In genomic region chr2:61536723-61537581, GRCh38 we compare ENCODE assay signal across 8 cellular contexts. TPM values are rescaled to one million over a fixed set of nuclear protein-coding genes. Genes with fewer than 3 reads are reported as not detected.
DNase-seq lines count a peak whose midpoint lies in the region; ATAC-seq, FAIRE-seq and TF ChIP-seq lines count a peak whose summit lies in the region.

No MANE protein-coding gene starts in this region.

- POLR2A ChIA-PET in HepG2 (lab: Yijun Ruan, JAX), result interaction anchor here (0.7 to 2.6 kb wide), 5 partner anchors 25 to 1105 kb away, joined by 3 to 21 read pairs (median 3); no protein-coding TSS in a partner anchor

- TF ChIP-seq CTCF in HepG2 (CRISPR knock-in tag; IDR thresholded peaks at IDR 0.05), result no peak

- H3K9me3 ChIP-seq in HepG2 (ENCODE audit: low read length), result no peaks in the 10 kb centered on the region

- TF ChIP-seq EP300 in HepG2 (IDR thresholded peaks at IDR 0.05; ENCODE audit: low read depth in 2 of 2, low read length in 2 of 2) (peak in 1 of 2 experiments; percentile 47; a peak in 2 of 4 replicates), HepG2 (CRISPR knock-in tag; IDR thresholded peaks at IDR 0.05; ENCODE audit: borderline replicate concordance) (0 out of 2 replicates have a peak, but pooled peaks have one; percentile 48)

- CTCF ChIA-PET in HepG2 (lab: Yijun Ruan, JAX; ENCODE audit: low intra/inter-chr PET ratio, low total read pairs), result no interaction called here

- H3K27ac ChIP-seq in HepG2 (ENCODE audit: extremely low read length, insufficient read depth, low read length), result peak overlapping the region; percentile 93

- in situ Hi-C loops in HepG2 (cut with HindIII; ENCODE audit: extremely low pct_ligation_motif_present, low pct_unique_long_range_greater_than_20kb), result no loop called here

- peak overlapping the region; percentile 98 for H3K4me2 ChIP-seq in HepG2 (ENCODE audit: low read depth, low read length)

- peak; percentile 70 for FAIRE-seq in HepG2 (lab: Jason Lieb, UNC)

- peaks cover 30% of the 10 kb centered on the region for H4K20me1 ChIP-seq in HepG2 (ENCODE audit: insufficient read depth, low read length)

- 2% methylated on average over 46 of the region's 60 CpGs for WGBS in HepG2 (ENCODE audit: low lambda C conversion rate)

- intact Hi-C loops in dendritic cell treated with granulocyte-macrophage colony-stimulating factor and Interleukin-4, amounts not matched to agents 40 ng/mL and 50 ng/mL, for 4 days (cut with micrococcal nuclease), result loop anchor here (5.0 to 10.0 kb wide), 4 partner anchors 65 to 370 kb away; partner anchors contain the start of genes CCT4, COMMD1 and USP34
- intact Hi-C loops in HepG2 (cut with micrococcal nuclease; ENCODE audit: unreplicated experiment), result loop anchor here (1.0 to 10.0 kb wide), 4 partner anchors 66 to 350 kb away; partner anchors contain the start of genes CCT4 and USP34

- TF ChIP-seq RAD21 in HepG2 (CRISPR knock-in tag; IDR thresholded peaks at IDR 0.05), result no peak

- no peaks in the 10 kb centered on the region for H3K27me3 Mint-ChIP-seq in dendritic cell treated with granulocyte-macrophage colony-stimulating factor and Interleukin-4, amounts not matched to agents 40 ng/mL and 50 ng/mL, for 4 days

- peak; percentile 53 for ATAC-seq in GM19035 (IDR thresholded peaks at IDR 0.05; ENCODE audit: unreplicated experiment)
- ATAC-seq in HG03342 (IDR thresholded peaks at IDR 0.05; ENCODE audit: unreplicated experiment), result peak; percentile 59
- peak; percentile 77 for ATAC-seq in HepG2

- H3K27me3 ChIP-seq in HepG2 (ENCODE audit: control insufficient read depth in 1 of 2, insufficient read depth in 2 of 2, low read length in 2 of 2), result no peaks in the 10 kb centered on the region; a peak in 1 of 5 replicates

- H3K4me3 Mint-ChIP-seq in dendritic cell treated with granulocyte-macrophage colony-stimulating factor and Interleukin-4, amounts not matched to agents 40 ng/mL and 50 ng/mL, for 4 days, result peak overlapping the region; percentile 98

- peaks cover 49% of the 10 kb centered on the region for H3K4me1 ChIP-seq in HepG2 (ENCODE audit: insufficient read depth, low read length)

- DNase-seq in AML-193 (lab: John Stamatoyannopoulos, UW) (peak; percentile 76 to 78), NCI-H446 treated with DMSO at 0.1 percent for 48 hours (lab: John Stamatoyannopoulos, UW) (peak; percentile 81), HepG2 (ENCODE audit: low spot score) (peak; percentile 91)
- peak; percentile 51 to 85 for DNase-seq in activated CD4-positive, alpha-beta T cell treated with anti-CD3 and anti-CD28 coated beads, Interleukin-2, amount 50 U/mL, for 24 hours (ENCODE audit: low read depth in 1 of 2, low spot score in 1 of 2)
- DNase-seq in stimulated activated CD4-positive, alpha-beta T cell treated with anti-CD3 and anti-CD28 coated beads, Interleukin-2, amount 100 ng/mL, for 48 hours, result peak; percentile 67 to 68

- TSS peak; percentile 92 for BruUV-seq in HepG2 (replicated peaks; lab: Mats Ljungman, UMichigan)

- peak; percentile 90 to 91 for TF ChIP-seq POLR2A in HepG2 (IDR thresholded peaks at IDR 0.05; ENCODE audit: insufficient read depth in 1 of 2, low read depth in 2 of 2, low read length in 2 of 2)

- peaks cover 56% of the 10 kb centered on the region for H3K79me2 ChIP-seq in HepG2 (ENCODE audit: insufficient read depth, low read length)

- H3K9me3 Mint-ChIP-seq in dendritic cell treated with granulocyte-macrophage colony-stimulating factor and Interleukin-4, amounts not matched to agents 40 ng/mL and 50 ng/mL, for 4 days, result no peaks in the 10 kb centered on the region

- H3K4me3 ChIP-seq in HepG2 (replicated peaks in 1 of 3; ENCODE audit: insufficient read depth in 1 of 3, low read depth in 2 of 3, low read length in 3 of 3), result peak overlapping the region; percentile 71 to 99 (median 91)

- peak overlapping the region; percentile 83 for H3K9ac ChIP-seq in HepG2 (ENCODE audit: insufficient read depth, low read depth, low read length)

- H3K4me1 Mint-ChIP-seq in dendritic cell treated with granulocyte-macrophage colony-stimulating factor and Interleukin-4, amounts not matched to agents 40 ng/mL and 50 ng/mL, for 4 days (ENCODE audit: low read depth), result peaks cover 33% of the 10 kb centered on the region

- H3K36me3 Mint-ChIP-seq in dendritic cell treated with granulocyte-macrophage colony-stimulating factor and Interleukin-4, amounts not matched to agents 40 ng/mL and 50 ng/mL, for 4 days (ENCODE audit: low read depth), result peaks cover 39% of the 10 kb centered on the region

- H3K36me3 ChIP-seq in HepG2 (replicated peaks in 1 of 2; ENCODE audit: control insufficient read depth in 1 of 2, insufficient read depth in 2 of 2, low read length in 2 of 2), result peaks cover 0 to 7% of the 10 kb centered on the region in 2 experiments; a peak in 1 of 5 replicates

- H3K27ac Mint-ChIP-seq in dendritic cell treated with granulocyte-macrophage colony-stimulating factor and Interleukin-4, amounts not matched to agents 40 ng/mL and 50 ng/mL, for 4 days, result peak overlapping the region; percentile 98

- no peak overlapping the region for H2AFZ ChIP-seq in HepG2 (ENCODE audit: low read length)

TF ChIP-seq in HepG2, 621 proteins besides CTCF, POLR2A, EP300 and RAD21 (continues in another document):
- TF ChIP-seq RFXANK (CRISPR knock-in tag; IDR thresholded peaks at IDR 0.05) (no peak), DMAP1 (CRISPR knock-in tag; IDR thresholded peaks at IDR 0.05) (peak; percentile 90), GTF2F1 (IDR thresholded peaks at IDR 0.05; ENCODE audit: low read length) (0 out of 2 replicates have a peak, but pooled peaks have one; percentile 46), HDAC6 (IDR thresholded peaks at IDR 0.05; ENCODE audit: low read depth, low read length) (no peak), RARA (CRISPR knock-in tag; IDR thresholded peaks at IDR 0.05) (0 out of 2 replicates have a peak, but pooled peaks have one; percentile 47), SUZ12 (IDR thresholded peaks at IDR 0.05; ENCODE audit: low read depth, low read length) (no peak), ZNF546 (CRISPR knock-in tag; conservative IDR thresholded peaks at IDR 0.05) (peak; percentile 60), PBX2 (CRISPR knock-in tag; IDR thresholded peaks at IDR 0.05) (no peak), CEBPZ (IDR thresholded peaks at IDR 0.05; ENCODE audit: low read length) (no peak), HNF4A (CRISPR knock-in tag; IDR thresholded peaks at IDR 0.05) (0 out of 2 replicates have a peak, but pooled peaks have one; percentile 29)

RNA-seq across cellular contexts. Expression of gene XPO1, which starts 1.2 kb away (rescaled TPM):
- total RNA-seq in HepG2 (2016; rRNA removed; fragmentation: Illumina TruSeq; extraction: Trizol), result 212 and 301 TPM in 2 replicates
- 126 and 139 TPM in 2 replicates for total RNA-seq in HepG2 (2016; cell fraction: cytosol; rRNA removed; fragmentation: Illumina TruSeq; extraction: Trizol; ENCODE audit: low read depth)
- total RNA-seq in HepG2 (2016; cell fraction: insoluble cytoplasmic fraction; rRNA removed; fragmentation: Illumina TruSeq; extraction: Trizol), result 218 and 301 TPM in 2 replicates
- total RNA-seq in HepG2 (2016; cell fraction: membrane; rRNA removed; fragmentation: Illumina TruSeq; extraction: Trizol), result 90.9 and 111 TPM in 2 replicates
- 246 and 260 TPM in 2 replicates for total RNA-seq in HepG2 (2016; cell fraction: nucleus; rRNA removed; fragmentation: Illumina TruSeq; extraction: Trizol)
- polyA plus RNA-seq in HepG2 (2011; rRNA removed), result 43.7 and 67.4 TPM in 2 replicates
- 17.5 and 27.0 TPM in 2 replicates for polyA plus RNA-seq in HepG2 (2011; cell fraction: cytosol; rRNA removed)
- 81.7 and 90.4 TPM in 2 replicates for polyA plus RNA-seq in HepG2 (2011; cell fraction: nucleus; rRNA removed)
- 75.3 and 92.2 TPM in 2 replicates for polyA plus RNA-seq in HepG2 (2012)
- 5.3 and 6.2 TPM in 2 replicates for polyA plus RNA-seq in HepG2 (2016; cell fraction: cytosol; fragmentation: Illumina TruSeq; extraction: Trizol; ENCODE audit: low read depth)
- 187 and 199 TPM in 2 replicates for polyA plus RNA-seq in HepG2 (2016; cell fraction: insoluble cytoplasmic fraction; fragmentation: Illumina TruSeq; extraction: Trizol; ENCODE audit: low read depth)
- polyA plus RNA-seq in HepG2 (2016; cell fraction: membrane; fragmentation: Illumina TruSeq; extraction: Trizol; ENCODE audit: low read depth), result 23.1 and 26.6 TPM in 2 replicates
- 273 and 284 TPM in 2 replicates for polyA plus RNA-seq in HepG2 (2016; cell fraction: nucleus; fragmentation: Illumina TruSeq; extraction: Trizol; ENCODE audit: insufficient read depth, low read depth)
- polyA minus RNA-seq in HepG2 (2011; rRNA and poly(A)+ RNA removed; ENCODE audit: low replicate concordance), result 42.1 and 110 TPM in 2 replicates
- polyA minus RNA-seq in HepG2 (2011; cell fraction: cytosol; rRNA and poly(A)+ RNA removed), result 55.4 and 63.7 TPM in 2 replicates
- polyA minus RNA-seq in HepG2 (2011; cell fraction: nucleus; rRNA and poly(A)+ RNA removed), result 201 and 221 TPM in 2 replicates

Comparison
In these comparisons a context has a peak if more than half of its experiments do, and no peak if none do; other contexts are left out.
1. Peak in every context shown above with its lines: DNase-seq, ATAC-seq, H3K4me3 ChIP-seq and H3K27ac ChIP-seq.